Comparison of ENCODE assay signal across 20 cellular contexts in the genomic region with DNA sequence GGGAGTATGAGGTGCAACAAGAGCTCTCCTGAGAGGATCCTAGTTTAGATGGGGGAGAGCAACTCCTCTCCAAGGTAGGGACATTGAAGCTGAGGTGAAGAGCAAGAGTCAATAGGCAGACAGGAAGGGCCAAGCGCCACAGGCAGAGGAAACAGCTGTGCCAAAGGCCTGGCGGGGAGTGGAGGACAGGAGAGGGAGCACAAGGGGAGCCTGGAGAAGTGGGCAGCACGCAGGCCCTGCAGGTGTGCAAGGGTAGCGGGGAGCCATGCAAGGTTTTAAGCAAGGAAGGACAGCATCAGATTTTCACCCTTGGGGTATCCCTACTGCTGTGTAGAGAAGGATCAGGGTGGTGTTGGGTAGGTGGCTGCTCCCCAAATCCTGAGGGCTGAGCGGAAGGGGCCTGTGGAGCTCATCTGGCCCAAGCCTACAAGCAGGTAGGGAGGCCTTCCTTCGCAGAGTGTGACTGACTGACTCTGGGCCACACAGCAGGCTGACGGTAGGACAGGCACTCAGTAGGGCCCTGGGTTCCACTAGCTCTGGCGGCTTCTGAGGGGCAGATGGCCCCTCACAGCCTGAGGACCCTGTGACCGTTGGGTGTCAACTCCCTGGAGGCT. TPM values are rescaled to one million over a fixed set of nuclear protein-coding genes. Genes with fewer than 3 reads are reported as not detected.
DNase-seq lines count a peak whose midpoint lies in the region; FAIRE-seq and TF ChIP-seq lines count a peak whose summit lies in the region.
"Had no signal": no experiment of that assay in that cellular context is flagged by ENCODE, and none has a peak within 500 bp of the region (broad histone marks: within the 10 kb centered on the region; RNA-seq: fewer than 3 reads in every experiment).

No MANE protein-coding gene starts in this region.

- peak; percentile 31 for DNase-seq in DMS53 (lab: John Stamatoyannopoulos, UW)
- DNase-seq in DMS53 treated with DMSO at 0.1 percent for 48 hours (lab: John Stamatoyannopoulos, UW; ENCODE audit: unreplicated experiment) = no peak
- DNase-seq in endodermal cell = peak; percentile 32
- DNase-seq in osteocyte (ENCODE audit: extremely low spot score, unreplicated experiment) = peak; percentile 62
- DNase-seq in SKM-1 (lab: John Stamatoyannopoulos, UW; ENCODE audit: unreplicated experiment) = no peak
- no peak for DNase-seq in frontal cortex (ENCODE audit: low spot score in 2 of 2)
- no peak for DNase-seq in iPS-NIHi7 (ENCODE audit: extremely low spot score)
- DNase-seq: activated gamma-delta T cell; amniotic stem cell; central memory CD4-positive, alpha-beta T cell; esophagus squamous epithelium; NCI-H1436 treated with DMSO at 0.1 percent for 48 hours; stimulated activated CD4-positive, alpha-beta T cell treated with anti-CD3 and anti-CD28 coated beads, Interleukin-12 subunit alpha, Interleukin-12 subunit beta, amount 100 ng/mL, for 4 hours had no signal

- TF ChIP-seq CTCF in Loucy (conservative IDR thresholded peaks at IDR 0.05; ENCODE audit: low read length) (no peak), endodermal cell (conservative IDR thresholded peaks at IDR 0.05) (no peak), osteocyte (IDR thresholded peaks at IDR 0.05) (no peak)

- peak overlapping the region; percentile 7 for H3K4me2 ChIP-seq in Loucy (ENCODE audit: low read depth, low read length, poor library complexity, severe bottlenecking)

- H3K27me3 Mint-ChIP-seq in endodermal cell (ENCODE audit: insufficient read depth) (peaks cover 17% of the 10 kb centered on the region), osteocyte (ENCODE audit: unreplicated experiment) (peaks cover 38% of the 10 kb centered on the region)

- H3K4me1 Mint-ChIP-seq in endodermal cell = no peaks in the 10 kb centered on the region
- peaks cover 20% of the 10 kb centered on the region for H3K4me1 Mint-ChIP-seq in osteocyte (ENCODE audit: unreplicated experiment)

- no peaks in the 10 kb centered on the region for H3K36me3 ChIP-seq in Loucy (ENCODE audit: insufficient read depth, low read length)
- H3K36me3 ChIP-seq in endodermal cell (ENCODE audit: control insufficient read depth, insufficient read depth, low read length) = no peaks in the 10 kb centered on the region
- H3K36me3 ChIP-seq: esophagus squamous epithelium had no signal

- peaks cover 47% of the 10 kb centered on the region for H3K4me1 ChIP-seq in Loucy (ENCODE audit: insufficient read depth, low read length, poor library complexity, severe bottlenecking)
- no peaks in the 10 kb centered on the region for H3K4me1 ChIP-seq in endodermal cell (ENCODE audit: control insufficient read depth, insufficient read depth, low read length)

- FAIRE-seq in frontal cortex (lab: Jason Lieb, UNC) = no peak

- H3K4me3 Mint-ChIP-seq in endodermal cell = no peak overlapping the region
- no peak overlapping the region for H3K4me3 Mint-ChIP-seq in osteocyte (ENCODE audit: unreplicated experiment)
- H3K4me3 Mint-ChIP-seq: naive thymus-derived CD8-positive, alpha-beta T cell had no signal

- H3K27ac Mint-ChIP-seq in endodermal cell (no peak overlapping the region), osteocyte (ENCODE audit: unreplicated experiment) (no peak overlapping the region)
- H3K27ac Mint-ChIP-seq: naive thymus-derived CD8-positive, alpha-beta T cell had no signal

- no peak overlapping the region for H3K4me3 ChIP-seq in Loucy (ENCODE audit: low read length, poor library complexity, severe bottlenecking)
- no peak overlapping the region for H3K4me3 ChIP-seq in endodermal cell (ENCODE audit: low read length)
- H3K4me3 ChIP-seq: esophagus squamous epithelium, psoas muscle had no signal

- H3K9me3 ChIP-seq in Loucy (ENCODE audit: insufficient read depth, low read depth, low read length) (no peaks in the 10 kb centered on the region), endodermal cell (ENCODE audit: control insufficient read depth, low read length) (no peaks in the 10 kb centered on the region)
- H3K9me3 ChIP-seq: psoas muscle had no signal

- 79 to 84% methylated on average over 5 to 9 of the region's 9 CpGs for WGBS in endodermal cell (ENCODE audit: insufficient coverage in 1 of 2, insufficient read length in 1 of 2), 2 experiments

- H3F3A ChIP-seq in Loucy (ENCODE audit: low read depth) = peaks cover 6% of the 10 kb centered on the region; the same call in 1 of the 2 replicates

- no peaks in the 10 kb centered on the region for H4K20me1 ChIP-seq in Loucy (ENCODE audit: insufficient read depth, low read length, poor library complexity, severe bottlenecking)

- no peak overlapping the region for H3K27ac ChIP-seq in endodermal cell (ENCODE audit: low read depth, low read length)
- H3K27ac ChIP-seq: esophagus squamous epithelium, psoas muscle had no signal

- H3K36me3 Mint-ChIP-seq in endodermal cell (ENCODE audit: low read depth) (no peaks in the 10 kb centered on the region), osteocyte (ENCODE audit: unreplicated experiment) (no peaks in the 10 kb centered on the region)
- H3K36me3 Mint-ChIP-seq: naive thymus-derived CD8-positive, alpha-beta T cell had no signal

- no peak overlapping the region for H2AFZ ChIP-seq in Loucy (ENCODE audit: low read length)

- no peaks in the 10 kb centered on the region for H3K79me2 ChIP-seq in Loucy (ENCODE audit: insufficient read depth, low read length)

- H3K27me3 ChIP-seq in Loucy (ENCODE audit: insufficient read depth, low read length, poor library complexity, severe bottlenecking) (no peaks in the 10 kb centered on the region), endodermal cell (ENCODE audit: control insufficient read depth, insufficient read depth, low read length, poor library complexity, severe bottlenecking) (peaks cover 21% of the 10 kb centered on the region)

- peak overlapping the region; percentile 3 for H3K9ac ChIP-seq in Loucy (ENCODE audit: low read depth, low read length, poor library complexity, severe bottlenecking)
- no peak overlapping the region for H3K9ac ChIP-seq in endodermal cell (ENCODE audit: extremely low read depth, low read length, poor library complexity, severe bottlenecking)

- H3K9me2 ChIP-seq in Loucy (replicated peaks; ENCODE audit: low read depth, low read length) = no peaks in the 10 kb centered on the region

- H3K9me3 Mint-ChIP-seq in endodermal cell = peaks cover 1% of the 10 kb centered on the region
- peaks cover 4% of the 10 kb centered on the region for H3K9me3 Mint-ChIP-seq in osteocyte (ENCODE audit: unreplicated experiment)
- H3K9me3 Mint-ChIP-seq: naive thymus-derived CD8-positive, alpha-beta T cell had no signal

RNA-seq across cellular contexts. Expression of gene CHST13, which starts 13.3 kb away (rescaled TPM):
- total RNA-seq in endodermal cell = 1 to 10 TPM; 1.6 to 6.7 TPM
- polyA plus RNA-seq in endodermal cell (2013, experiment 1 of 2) = 0.64 TPM
- polyA plus RNA-seq in endodermal cell (2013, experiment 2 of 2) = 0.37 TPM
- not detected in 2 replicates for total RNA-seq in osteocyte
- total RNA-seq in frontal cortex = under 0.01 TPM
- total RNA-seq: A172; HT1080; naive thymus-derived CD8-positive, alpha-beta T cell; temporal lobe had no signal
- polyA plus RNA-seq: BJ had no signal

RNA-seq across cellular contexts. Expression of gene UROC1, which starts 19.6 kb away (rescaled TPM):
- total RNA-seq in endodermal cell = not detected
- not detected for polyA plus RNA-seq in endodermal cell (2013, experiment 1 of 2)
- not detected for polyA plus RNA-seq in endodermal cell (2013, experiment 2 of 2)
- total RNA-seq in osteocyte = not detected in 2 replicates
- not detected for total RNA-seq in frontal cortex
- total RNA-seq: A172, esophagus squamous epithelium, temporal lobe had no signal
- polyA plus RNA-seq: BJ had no signal

RNA-seq across cellular contexts. Expression of gene C3orf22, which starts 21.5 kb away (rescaled TPM):
- total RNA-seq in endodermal cell = not detected
- polyA plus RNA-seq in endodermal cell (2013, experiment 1 of 2) = not detected
- not detected for polyA plus RNA-seq in endodermal cell (2013, experiment 2 of 2)
- not detected in 2 replicates for total RNA-seq in osteocyte
- not detected for total RNA-seq in frontal cortex
- total RNA-seq: A172; esophagus squamous epithelium; HT1080; naive thymus-derived CD8-positive, alpha-beta T cell; temporal lobe had no signal
- polyA plus RNA-seq: BJ; naive thymus-derived CD8-positive, alpha-beta T cell; psoas muscle had no signal

Comparison
In these comparisons a context has a peak if more than half of its experiments do, and no peak if none do; other contexts are left out.
1. DNase-seq: peak in DMS53 (single experiment), endodermal cell (single experiment) and osteocyte (single experiment); none in DMS53 treated with DMSO at 0.1 percent for 48 hours (single experiment), SKM-1 (single experiment), frontal cortex (0 of 2) and iPS-NIHi7 (single experiment).